25 cellular contexts compared by ENCODE assay signal in the genomic region with DNA sequence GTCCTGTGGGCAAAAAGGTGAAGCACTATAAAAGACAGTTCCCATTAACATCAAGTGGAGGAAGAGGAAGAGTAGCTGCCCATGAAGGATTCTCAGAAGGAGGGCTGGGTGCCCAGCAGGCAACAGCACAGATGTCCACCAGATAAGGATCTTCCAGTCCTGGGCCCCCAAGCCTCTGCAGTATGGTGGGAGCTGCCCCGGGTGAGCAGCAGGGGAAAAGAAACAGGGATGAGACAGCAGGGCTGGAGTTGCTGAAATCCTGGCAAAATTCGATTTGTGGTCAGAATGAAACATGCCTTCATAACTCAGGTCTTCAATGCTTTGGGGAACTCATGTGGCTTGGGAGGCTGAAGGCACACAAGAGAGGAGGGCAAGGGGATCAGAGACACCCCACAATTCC.
DNase-seq lines count a peak whose midpoint lies in the region; TF ChIP-seq lines count a peak whose summit lies in the region.
"Had no signal": no experiment of that assay in that cellular context is flagged by ENCODE, and none has a peak within 500 bp of the region (broad histone marks: within the 10 kb centered on the region; RNA-seq: fewer than 3 reads in every experiment).

No MANE protein-coding gene starts in this region.

- CTCF ChIA-PET in activated naive CD4-positive, alpha-beta T cell treated with anti-CD3 and anti-CD28 coated beads for 36 hours (lab: Charles Lee), result interaction anchor here (0.7 kb wide), 1 partner anchor 14 kb away, joined by 3 read pairs; no protein-coding TSS in a partner anchor

- no peak overlapping the region for H3K4me3 Mint-ChIP-seq in activated naive CD4-positive, alpha-beta T cell treated with anti-CD3 and anti-CD28 coated beads for 36 hours
- H3K4me3 Mint-ChIP-seq: activated naive CD8-positive, alpha-beta T cell treated with anti-CD3 and anti-CD28 coated beads for 36 hours; CD4-positive, CD25-positive, alpha-beta regulatory T cell; dendritic cell treated with granulocyte-macrophage colony-stimulating factor and Interleukin-4, amounts not matched to agents 40 ng/mL and 50 ng/mL, for 4 days; stimulated activated effector memory CD8-positive, alpha-beta T cell treated with anti-CD3 and anti-CD28 coated beads, Interleukin-12 subunit alpha, Interleukin-12 subunit beta, amount 100 ng/mL, for 72 hours; T-helper 2 cell treated with Interferon-gamma antibody and Interleukin-4, amounts not matched to agents 5 μg/mL and 100 μg/mL, for 36 hours had no signal

- H3K9me3 Mint-ChIP-seq in activated naive CD4-positive, alpha-beta T cell treated with anti-CD3 and anti-CD28 coated beads for 36 hours, result no peaks in the 10 kb centered on the region
- H3K9me3 Mint-ChIP-seq: activated naive CD8-positive, alpha-beta T cell treated with anti-CD3 and anti-CD28 coated beads for 36 hours; CD4-positive, CD25-positive, alpha-beta regulatory T cell; dendritic cell treated with granulocyte-macrophage colony-stimulating factor and Interleukin-4, amounts not matched to agents 40 ng/mL and 50 ng/mL, for 4 days; stimulated activated effector memory CD8-positive, alpha-beta T cell treated with anti-CD3 and anti-CD28 coated beads, Interleukin-12 subunit alpha, Interleukin-12 subunit beta, amount 100 ng/mL, for 72 hours; T-helper 2 cell treated with Interferon-gamma antibody and Interleukin-4, amounts not matched to agents 5 μg/mL and 100 μg/mL, for 36 hours had no signal

- peaks cover 10% of the 10 kb centered on the region for H3K36me3 Mint-ChIP-seq in activated naive CD4-positive, alpha-beta T cell treated with anti-CD3 and anti-CD28 coated beads for 36 hours (ENCODE audit: low read depth)
- H3K36me3 Mint-ChIP-seq: stimulated activated effector memory CD8-positive, alpha-beta T cell treated with anti-CD3 and anti-CD28 coated beads, Interleukin-12 subunit alpha, Interleukin-12 subunit beta, amount 100 ng/mL, for 72 hours had no signal

- no peaks in the 10 kb centered on the region for H3K27me3 ChIP-seq in SJCRH30
- no peaks in the 10 kb centered on the region for H3K27me3 ChIP-seq in H7 (ENCODE audit: control insufficient read depth, insufficient read depth, low read length)
- H3K27me3 ChIP-seq: MG63, suprapubic skin had no signal

- H3K27ac Mint-ChIP-seq in activated naive CD4-positive, alpha-beta T cell treated with anti-CD3 and anti-CD28 coated beads for 36 hours, result no peak overlapping the region
- H3K27ac Mint-ChIP-seq: activated naive CD8-positive, alpha-beta T cell treated with anti-CD3 and anti-CD28 coated beads for 36 hours; dendritic cell treated with granulocyte-macrophage colony-stimulating factor and Interleukin-4, amounts not matched to agents 40 ng/mL and 50 ng/mL, for 4 days; stimulated activated effector memory CD8-positive, alpha-beta T cell treated with anti-CD3 and anti-CD28 coated beads, Interleukin-12 subunit alpha, Interleukin-12 subunit beta, amount 100 ng/mL, for 72 hours; T-helper 2 cell treated with Interferon-gamma antibody and Interleukin-4, amounts not matched to agents 5 μg/mL and 100 μg/mL, for 36 hours had no signal

- no peak overlapping the region for H3K4me3 ChIP-seq in SJCRH30
- no peak overlapping the region for H3K4me3 ChIP-seq in fibroblast of mammary gland (ENCODE audit: control insufficient read depth, low read depth, low read length)
- no peak overlapping the region for H3K4me3 ChIP-seq in H7 (ENCODE audit: insufficient read depth, low read depth, low read length)
- H3K4me3 ChIP-seq: K562, MG63, suprapubic skin had no signal

- H3K27ac ChIP-seq in SJCRH30, result peak overlapping the region; percentile 61
- H3K27ac ChIP-seq: suprapubic skin had no signal

- no peaks in the 10 kb centered on the region for H3K4me1 Mint-ChIP-seq in activated naive CD4-positive, alpha-beta T cell treated with anti-CD3 and anti-CD28 coated beads for 36 hours (ENCODE audit: low read depth)
- H3K4me1 Mint-ChIP-seq: activated naive CD8-positive, alpha-beta T cell treated with anti-CD3 and anti-CD28 coated beads for 36 hours; CD4-positive, CD25-positive, alpha-beta regulatory T cell; stimulated activated effector memory CD8-positive, alpha-beta T cell treated with anti-CD3 and anti-CD28 coated beads, Interleukin-12 subunit alpha, Interleukin-12 subunit beta, amount 100 ng/mL, for 72 hours had no signal

- H3K4me1 ChIP-seq in SJCRH30, result peaks cover 23% of the 10 kb centered on the region

- H3K9me3 ChIP-seq in SJCRH30 (replicated peaks), result no peaks in the 10 kb centered on the region
- H3K9me3 ChIP-seq: MG63, suprapubic skin had no signal

- peak; percentile 72 for DNase-seq in DMS 273 (lab: John Stamatoyannopoulos, UW; ENCODE audit: unreplicated experiment)
- peak; percentile 28 to 51 for DNase-seq in SJCRH30
- DNase-seq in fibroblast of mammary gland (ENCODE audit: low read depth), result peak; percentile 29
- DNase-seq in retina, result peak; percentile 28
- DNase-seq in ureter (ENCODE audit: low spot score), result no peak
- DNase-seq in H7, result no peak
- no peak for DNase-seq in activated naive CD4-positive, alpha-beta T cell treated with anti-CD3 and anti-CD28 coated beads for 36 hours
- no peak for DNase-seq in activated CD4-positive, alpha-beta T cell treated with anti-CD3 and anti-CD28 coated beads, Interleukin-2, amount 50 U/mL, for 48 hours
- DNase-seq: activated CD4-positive, alpha-beta T cell treated with anti-CD3 and anti-CD28 coated beads for 4 hours; activated CD8-positive, alpha-beta memory T cell treated with anti-CD3 and anti-CD28 coated beads for 24 hours; activated effector memory CD4-positive, alpha-beta T cell treated with Interleukin-2 at 50 U/mL for 16 hours; activated naive CD8-positive, alpha-beta T cell treated with anti-CD3 and anti-CD28 coated beads for 36 hours; aorta; CD4-positive, CD25-positive, alpha-beta regulatory T cell; central memory CD4-positive, alpha-beta T cell; GDM1; HCEC 1CT; kidney; MG63; stimulated activated CD4-positive, alpha-beta T cell treated with anti-CD3 and anti-CD28 coated beads, Interleukin-4, amount 100 ng/mL, for 24 hours had no signal

- intact Hi-C loops in activated naive CD4-positive, alpha-beta T cell treated with anti-CD3 and anti-CD28 coated beads for 36 hours (cut with micrococcal nuclease), result no loop called here

- H3K36me3 ChIP-seq in SJCRH30 (no peaks in the 10 kb centered on the region), H7 (replicated peaks; ENCODE audit: control insufficient read depth, insufficient read depth, low read length) (no peaks in the 10 kb centered on the region)
- H3K36me3 ChIP-seq: suprapubic skin had no signal

- TF ChIP-seq CTCF in fibroblast of mammary gland (conservative IDR thresholded peaks at IDR 0.05; ENCODE audit: control insufficient read depth, insufficient read depth, low read depth, low read length), result no peak

- H3K27me3 Mint-ChIP-seq in activated naive CD4-positive, alpha-beta T cell treated with anti-CD3 and anti-CD28 coated beads for 36 hours (ENCODE audit: low read depth), result no peaks in the 10 kb centered on the region
- H3K27me3 Mint-ChIP-seq: activated naive CD8-positive, alpha-beta T cell treated with anti-CD3 and anti-CD28 coated beads for 36 hours; CD4-positive, CD25-positive, alpha-beta regulatory T cell; dendritic cell treated with granulocyte-macrophage colony-stimulating factor and Interleukin-4, amounts not matched to agents 40 ng/mL and 50 ng/mL, for 4 days had no signal

Comparison
In these comparisons a context has a peak if more than half of its experiments do, and no peak if none do; other contexts are left out.
1. DNase-seq: peak in DMS 273 (single experiment), SJCRH30 (2 of 2), fibroblast of mammary gland (single experiment) and retina (single experiment); none in ureter (single experiment), H7 (single experiment), activated naive CD4-positive, alpha-beta T cell treated with anti-CD3 and anti-CD28 coated beads for 36 hours (single experiment) and activated CD4-positive, alpha-beta T cell treated with anti-CD3 and anti-CD28 coated beads, Interleukin-2, amount 50 U/mL, for 48 hours (0 of 2).